In the genomic region with DNA sequence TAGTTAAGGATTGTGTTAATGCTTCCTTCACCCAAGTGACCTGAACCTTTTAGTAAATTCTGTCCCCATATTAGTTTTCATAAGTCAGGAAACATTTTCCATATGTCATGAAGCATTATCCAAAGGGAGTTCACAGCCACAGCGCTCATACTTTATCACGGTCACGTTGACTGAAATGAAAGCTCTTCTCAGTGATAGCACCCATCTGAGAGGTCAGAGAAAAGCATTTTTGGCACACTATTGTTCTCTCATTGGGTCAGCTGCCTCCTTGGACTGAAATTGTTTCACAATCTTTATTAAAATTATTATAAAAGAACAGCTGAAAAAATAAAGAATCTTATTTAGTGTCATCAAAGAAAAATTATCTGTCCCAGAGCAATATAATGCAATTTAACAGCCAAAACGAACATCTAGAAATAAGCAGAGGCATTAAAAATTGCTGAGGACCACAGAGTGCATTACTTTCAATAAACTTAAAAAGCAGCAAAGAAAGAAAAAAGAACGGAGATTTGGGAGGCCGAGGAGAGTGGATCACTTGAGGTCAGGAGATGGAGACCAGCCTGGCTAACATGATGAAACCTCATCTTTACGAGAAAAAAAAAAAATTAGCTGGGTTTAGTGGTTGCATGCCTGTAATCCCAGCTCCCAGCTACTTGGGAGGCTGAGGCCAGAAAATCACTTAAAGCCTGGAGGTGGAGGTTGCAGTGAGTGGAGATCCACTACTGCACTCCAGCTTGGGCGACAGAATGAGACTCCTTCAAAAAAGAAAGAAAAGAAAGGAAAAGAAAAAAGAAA, we compare ENCODE assay signal across 21 cellular contexts.
A peak's percentile ranks its signal among the peaks of the same experiment; 100 is the strongest.
DNase-seq lines count a peak whose midpoint lies in the region; ATAC-seq, FAIRE-seq and TF ChIP-seq lines count a peak whose summit lies in the region.
"Had no signal": no experiment of that assay in that cellular context is flagged by ENCODE, and none has a peak within 500 bp of the region (broad histone marks: within the 10 kb centered on the region; RNA-seq: fewer than 3 reads in every experiment).

No MANE protein-coding gene starts in this region.

- peaks cover 40% of the 10 kb centered on the region for H3K4me1 Mint-ChIP-seq in HFFc6 (ENCODE audit: low read depth)

- peak overlapping the region; percentile 37 for H3K4me3 ChIP-seq in ACC112 (ENCODE audit: low read depth, low read length)

- peaks cover 13% of the 10 kb centered on the region for H3K9me3 Mint-ChIP-seq in HFFc6

- TF ChIP-seq CTCF in HFFc6 (IDR thresholded peaks at IDR 0.05) (no peak), GM13976 (IDR thresholded peaks at IDR 0.05; ENCODE audit: borderline replicate concordance, control extremely low read depth, extremely low read depth, insufficient read depth, missing control alignments) (no peak)

- H3K27ac Mint-ChIP-seq in HFFc6: peak overlapping the region; percentile 74

- H3K27me3 ChIP-seq in ACC112 (ENCODE audit: insufficient read depth, low read length): no peaks in the 10 kb centered on the region

- H2AFZ ChIP-seq in ACC112 (ENCODE audit: low read length, unreplicated experiment): no peak overlapping the region

- H3K4me1 ChIP-seq in ACC112 (ENCODE audit: control insufficient read depth, insufficient read depth, low read length, unreplicated experiment): no peaks in the 10 kb centered on the region

- peaks cover 17% of the 10 kb centered on the region for H3K36me3 Mint-ChIP-seq in HFFc6 (ENCODE audit: low read depth)

- no peaks in the 10 kb centered on the region for H3K79me2 ChIP-seq in ACC112 (ENCODE audit: control insufficient read depth, insufficient read depth, low read length, unreplicated experiment)

- peak; percentile 16 for DNase-seq in HFFc6
- peak; percentile 63 for DNase-seq in myocyte (ENCODE audit: low read depth)
- DNase-seq in cerebellum (ENCODE audit: low spot score): no peak
- DNase-seq in NCI-H146 treated with DMSO at 0.1 percent for 48 hours (lab: John Stamatoyannopoulos, UW; ENCODE audit: unreplicated experiment): no peak
- DNase-seq in GM13976 (ENCODE audit: low spot score): no peak
- DNase-seq: Calu3, DMS79, GF-D8, GOT3, NCI-H1105 treated with DMSO at 0.1 percent for 48 hours, NCI-H1930, NCI-H2171, NCI-H510A, SHP77 had no signal

- H3K4me3 Mint-ChIP-seq in HFFc6: peak overlapping the region; percentile 77

- in situ Hi-C loops in GM13976 (cut with MboI; ENCODE audit: low sequenced_read_pairs, unreplicated experiment): no loop called here

- H3K36me3 ChIP-seq in ACC112 (ENCODE audit: insufficient read depth, low read length): no peaks in the 10 kb centered on the region

- no peak for ATAC-seq in HG02763 (IDR thresholded peaks at IDR 0.05; ENCODE audit: unreplicated experiment)
- ATAC-seq: HepG2 had no signal

- FAIRE-seq in endometrium (lab: Jason Lieb, UNC): peak; percentile 74
- FAIRE-seq: HepG2, RCC 7860 had no signal

- H3K27ac ChIP-seq in ACC112 (ENCODE audit: low read depth, low read length): no peak overlapping the region
- H3K27ac ChIP-seq: 22Rv1, C4-2B had no signal

- no peaks in the 10 kb centered on the region for H3K27me3 Mint-ChIP-seq in HFFc6 (ENCODE audit: insufficient read depth)

Comparison
In these comparisons a context has a peak if more than half of its experiments do, and no peak if none do; other contexts are left out.
1. DNase-seq: peak in HFFc6 (single experiment) and myocyte (single experiment); none in cerebellum (single experiment), NCI-H146 treated with DMSO at 0.1 percent for 48 hours (single experiment) and GM13976 (single experiment).